16 cellular contexts compared by ENCODE assay signal in genomic region chr7:111006691-111007090, GRCh38.
DNase-seq lines count a peak whose midpoint lies in the region; ATAC-seq, FAIRE-seq and TF ChIP-seq lines count a peak whose summit lies in the region.
"Had no signal": no experiment of that assay in that cellular context is flagged by ENCODE, and none has a peak within 500 bp of the region (broad histone marks: within the 10 kb centered on the region; RNA-seq: fewer than 3 reads in every experiment).

No MANE protein-coding gene starts in this region.

- POLR2A ChIA-PET in activated CD4-positive, alpha-beta T cell treated with anti-CD3 and anti-CD28 coated beads for 36 hours (lab: Charles Lee): no interaction called here

- no peak overlapping the region for H3K27ac ChIP-seq in WERI-Rb-1
- H3K27ac ChIP-seq: BLaER1 had no signal

- H3K27me3 ChIP-seq in bronchial epithelial cell (ENCODE audit: control insufficient read depth, insufficient read depth, low read length) (no peaks in the 10 kb centered on the region), WERI-Rb-1 (ENCODE audit: insufficient read depth, low read depth, severe bottlenecking) (no peaks in the 10 kb centered on the region)
- H3K27me3 ChIP-seq: BLaER1 had no signal

- peak; percentile 8 for DNase-seq in AG20443 (ENCODE audit: low spot score)
- DNase-seq in NCI-H226: peak; percentile 81
- DNase-seq in bronchial epithelial cell (ENCODE audit: low read depth): peak; percentile 26
- DNase-seq in kidney tubule cell (ENCODE audit: low spot score): peak; percentile 26
- no peak for DNase-seq in activated CD4-positive, alpha-beta T cell treated with anti-CD3 and anti-CD28 coated beads for 36 hours
- DNase-seq in WERI-Rb-1: no peak
- DNase-seq: CD8-positive, alpha-beta memory T cell; Karpas-422; NCI-H2029; NCI-H2171 treated with DMSO at 0.1 percent for 48 hours; NCI-H510A treated with DMSO at 0.1 percent for 48 hours; SIG-M5; SW 1271 had no signal

- no peak overlapping the region for H3K27ac Mint-ChIP-seq in activated CD4-positive, alpha-beta T cell treated with anti-CD3 and anti-CD28 coated beads for 36 hours
- H3K27ac Mint-ChIP-seq: CD8-positive, alpha-beta memory T cell had no signal

- no peak for TF ChIP-seq CTCF in bronchial epithelial cell (IDR thresholded peaks at IDR 0.05; ENCODE audit: insufficient read depth, low read length, severe bottlenecking)
- TF ChIP-seq CTCF in WERI-Rb-1 (IDR thresholded peaks at IDR 0.05; ENCODE audit: low read depth, low read length): no peak

- no peaks in the 10 kb centered on the region for H3K9me3 ChIP-seq in WERI-Rb-1 (ENCODE audit: severe bottlenecking)
- H3K9me3 ChIP-seq: BLaER1 had no signal

- H3K36me3 ChIP-seq in bronchial epithelial cell (ENCODE audit: control insufficient read depth, insufficient read depth, low read length) (no peaks in the 10 kb centered on the region), WERI-Rb-1 (no peaks in the 10 kb centered on the region)
- H3K36me3 ChIP-seq: BLaER1 had no signal

- no peaks in the 10 kb centered on the region for H3K9me3 Mint-ChIP-seq in activated CD4-positive, alpha-beta T cell treated with anti-CD3 and anti-CD28 coated beads for 36 hours (ENCODE audit: low read depth)
- H3K9me3 Mint-ChIP-seq: CD8-positive, alpha-beta memory T cell had no signal

- H3K36me3 Mint-ChIP-seq in activated CD4-positive, alpha-beta T cell treated with anti-CD3 and anti-CD28 coated beads for 36 hours (ENCODE audit: low read depth): peaks cover 3% of the 10 kb centered on the region
- H3K36me3 Mint-ChIP-seq: CD8-positive, alpha-beta memory T cell had no signal

- CTCF ChIA-PET in activated CD4-positive, alpha-beta T cell treated with anti-CD3 and anti-CD28 coated beads for 36 hours (lab: Charles Lee): no interaction called here

- H3K4me1 Mint-ChIP-seq in activated CD4-positive, alpha-beta T cell treated with anti-CD3 and anti-CD28 coated beads for 36 hours: peaks cover 39% of the 10 kb centered on the region

- ATAC-seq in GM21390 (IDR thresholded peaks at IDR 0.05; ENCODE audit: unreplicated experiment) (no peak), HG03571 (IDR thresholded peaks at IDR 0.05; ENCODE audit: unreplicated experiment) (no peak)
- ATAC-seq in activated CD4-positive, alpha-beta T cell treated with anti-CD3 and anti-CD28 coated beads for 36 hours: no peak

- FAIRE-seq in bronchial epithelial cell (lab: Jason Lieb, UNC): no peak

- H3K4me3 ChIP-seq in bronchial epithelial cell (ENCODE audit: low read depth, low read length): no peak overlapping the region
- H3K4me3 ChIP-seq in WERI-Rb-1 (ENCODE audit: low read depth, low read length): no peak overlapping the region
- H3K4me3 ChIP-seq: BLaER1 had no signal

- intact Hi-C loops in activated CD4-positive, alpha-beta T cell treated with anti-CD3 and anti-CD28 coated beads for 36 hours (cut with DNase I, micrococcal nuclease): no loop called here

- H3K27me3 Mint-ChIP-seq in activated CD4-positive, alpha-beta T cell treated with anti-CD3 and anti-CD28 coated beads for 36 hours: no peaks in the 10 kb centered on the region
- H3K27me3 Mint-ChIP-seq: CD8-positive, alpha-beta memory T cell had no signal

- no peak overlapping the region for H3K4me3 Mint-ChIP-seq in activated CD4-positive, alpha-beta T cell treated with anti-CD3 and anti-CD28 coated beads for 36 hours
- H3K4me3 Mint-ChIP-seq: CD8-positive, alpha-beta memory T cell had no signal

Comparison
In these comparisons a context has a peak if more than half of its experiments do, and no peak if none do; other contexts are left out.
1. DNase-seq: peak in AG20443 (single experiment), NCI-H226 (single experiment), bronchial epithelial cell (single experiment) and kidney tubule cell (single experiment); none in activated CD4-positive, alpha-beta T cell treated with anti-CD3 and anti-CD28 coated beads for 36 hours (single experiment) and WERI-Rb-1 (single experiment).